ENCODE assay signal across 18 cellular contexts in genomic region chr5:179887802-179888201, GRCh38. TPM values are rescaled to one million over a fixed set of nuclear protein-coding genes. Genes with fewer than 3 reads are reported as not detected.
DNase-seq lines count a peak whose midpoint lies in the region; ATAC-seq and TF ChIP-seq lines count a peak whose summit lies in the region.
"Had no signal": no experiment of that assay in that cellular context is flagged by ENCODE, and none has a peak within 500 bp of the region (broad histone marks: within the 10 kb centered on the region; RNA-seq: fewer than 3 reads in every experiment).

No MANE protein-coding gene starts in this region.

- peaks cover 13% of the 10 kb centered on the region for H3K9me3 ChIP-seq in left ventricle myocardium inferior (replicated peaks)
- H3K9me3 ChIP-seq in right atrium auricular region = peaks cover 5 to 6% of the 10 kb centered on the region in 2 donors
- peaks cover 11% of the 10 kb centered on the region for H3K9me3 ChIP-seq in H9 (ENCODE audit: control insufficient read depth, low read depth, low read length)

- no peaks in the 10 kb centered on the region for H3K23me2 ChIP-seq in H9 (ENCODE audit: insufficient read length, low read depth, low read length, poor library complexity, severe bottlenecking)

- peak overlapping the region; percentile 21 for H3K4me3 Mint-ChIP-seq in endothelial cell (ENCODE audit: unreplicated experiment)
- H3K4me3 Mint-ChIP-seq in H9 = no peak overlapping the region
- no peak overlapping the region for H3K4me3 Mint-ChIP-seq in natural killer cell
- H3K4me3 Mint-ChIP-seq: CD14-positive monocyte; CD4-positive, alpha-beta memory T cell; GM23338; HFFc6 had no signal

- H3K4me1 Mint-ChIP-seq in endothelial cell (ENCODE audit: unreplicated experiment) (peaks cover 2% of the 10 kb centered on the region), H9 (no peaks in the 10 kb centered on the region), natural killer cell (peaks cover 0 to 6% of the 10 kb centered on the region in 2 donors)
- H3K4me1 Mint-ChIP-seq: CD14-positive monocyte; CD4-positive, alpha-beta memory T cell; GM23338 had no signal

- no peak overlapping the region for H3K18ac ChIP-seq in H9 (ENCODE audit: insufficient read length, low read depth, low read length)

- H2BK12ac ChIP-seq in H9 (ENCODE audit: insufficient read length, low read depth, low read length) = no peak overlapping the region

- H3K23ac ChIP-seq in H9 (ENCODE audit: insufficient read length, low read depth, low read length) = no peak overlapping the region

- H3K79me1 ChIP-seq in H9 (ENCODE audit: insufficient read depth, low read depth, low read length, poor library complexity, severe bottlenecking) = no peaks in the 10 kb centered on the region

- no peak overlapping the region for H4K8ac ChIP-seq in H9 (replicated peaks; ENCODE audit: insufficient read length, low read depth, low read length)

- no peak overlapping the region for H3K4me3 ChIP-seq in left ventricle myocardium inferior
- H3K4me3 ChIP-seq in right atrium auricular region = no peak overlapping the region
- H3K4me3 ChIP-seq: BLaER1, GM23338 had no signal

- no peak overlapping the region for H3K56ac ChIP-seq in H9 (ENCODE audit: insufficient read length, low read depth, low read length)

- H3K14ac ChIP-seq in H9 (ENCODE audit: insufficient read depth, low read length) = no peak overlapping the region

- H3K9me3 Mint-ChIP-seq in endothelial cell (ENCODE audit: unreplicated experiment) = peaks cover 15% of the 10 kb centered on the region
- peaks cover 18 to 22% of the 10 kb centered on the region in 2 experiments for H3K9me3 Mint-ChIP-seq in H9
- peaks cover 3 to 5% of the 10 kb centered on the region in 2 donors for H3K9me3 Mint-ChIP-seq in natural killer cell

- H3K27ac Mint-ChIP-seq in endothelial cell (ENCODE audit: unreplicated experiment) (no peak overlapping the region), H9 (no peak overlapping the region), natural killer cell (peak overlapping the region in 1 of 2 donors; percentile 35)
- H3K27ac Mint-ChIP-seq: CD14-positive monocyte, GM23338, HFFc6 had no signal

- H3K27ac ChIP-seq in left ventricle myocardium inferior (replicated peaks) (peak overlapping the region; percentile 23), right atrium auricular region (no peak overlapping the region), H9 (ENCODE audit: insufficient read length, low read depth, low read length) (no peak overlapping the region)
- H3K27ac ChIP-seq: BLaER1, HL-60 had no signal

- no peak overlapping the region for H2BK15ac ChIP-seq in H9 (ENCODE audit: low read depth, low read length)

- no CpG with 5 or more reads among the region's 6 CpGs for WGBS in H9 (ENCODE audit: extremely low coverage, insufficient read length, low lambda C conversion rate)

- no peak overlapping the region for H2BK120ac ChIP-seq in H9 (ENCODE audit: low read depth, low read length, poor library complexity, severe bottlenecking)

- H3K36me3 ChIP-seq in left ventricle myocardium inferior = peaks cover 95% of the 10 kb centered on the region
- peaks cover 86% of the 10 kb centered on the region for H3K36me3 ChIP-seq in right atrium auricular region

- no peak for TF ChIP-seq CTCF in left ventricle myocardium inferior (IDR thresholded peaks at IDR 0.05; ENCODE audit: borderline replicate concordance)
- no peak for TF ChIP-seq CTCF in right atrium auricular region (IDR thresholded peaks at IDR 0.05)
- TF ChIP-seq CTCF in endothelial cell (IDR thresholded peaks at IDR 0.05; ENCODE audit: unreplicated experiment) = no peak
- TF ChIP-seq CTCF in H9 (conservative IDR thresholded peaks at IDR 0.05) = no peak
- TF ChIP-seq CTCF in natural killer cell (IDR thresholded peaks at IDR 0.05) = no peak

- H3K4ac ChIP-seq in H9 (ENCODE audit: low read depth, low read length) = no peak overlapping the region

- H2BK5ac ChIP-seq in H9 (ENCODE audit: insufficient read length, low read length) = no peak overlapping the region

- H3T11ph ChIP-seq in H9 (ENCODE audit: low read length) = no peak overlapping the region

- no peak overlapping the region for H2AK5ac ChIP-seq in H9 (ENCODE audit: insufficient read length, low read length)

- no peak overlapping the region for H3K9ac ChIP-seq in H9 (ENCODE audit: extremely low read depth, insufficient read length, low read length)
- H3K9ac ChIP-seq: BLaER1 had no signal

- H3K4me1 ChIP-seq in left ventricle myocardium inferior (peaks cover 22% of the 10 kb centered on the region), right atrium auricular region (no peaks in the 10 kb centered on the region), H9 (ENCODE audit: insufficient read depth, low read length) (no peaks in the 10 kb centered on the region)
- H3K4me1 ChIP-seq: BLaER1 had no signal

- H3K27me3 Mint-ChIP-seq in endothelial cell (ENCODE audit: unreplicated experiment) = peaks cover 11% of the 10 kb centered on the region
- peaks cover 2% of the 10 kb centered on the region for H3K27me3 Mint-ChIP-seq in H9 (ENCODE audit: low read depth)
- no peaks in the 10 kb centered on the region for H3K27me3 Mint-ChIP-seq in natural killer cell (ENCODE audit: low read depth in 2 of 2)
- H3K27me3 Mint-ChIP-seq: CD4-positive, alpha-beta memory T cell had no signal

- H3K4me2 ChIP-seq in H9 (ENCODE audit: insufficient read depth, insufficient read length, low read length) = no peak overlapping the region
- H3K4me2 ChIP-seq: BLaER1, GM23338 had no signal

- no peak for ATAC-seq in natural killer cell
- ATAC-seq: GM23338, HCT116 had no signal

- H2BK20ac ChIP-seq in H9 (ENCODE audit: low read depth, low read length, poor library complexity, severe bottlenecking) = no peak overlapping the region

- no peak overlapping the region for H4K5ac ChIP-seq in H9 (ENCODE audit: insufficient read length, low read depth, low read length)

- H3K36me3 Mint-ChIP-seq in endothelial cell (ENCODE audit: low read depth, unreplicated experiment) (peaks cover 75% of the 10 kb centered on the region), H9 (ENCODE audit: insufficient read depth in 1 of 3, low read depth in 3 of 3) (peaks cover 50 to 82% (median 78%) of the 10 kb centered on the region in 3 experiments), natural killer cell (peaks cover 29% of the 10 kb centered on the region)

- H4K20me1 ChIP-seq in H9 (ENCODE audit: control insufficient read depth, insufficient read depth, insufficient read length) = no peaks in the 10 kb centered on the region

- no peak overlapping the region for H4K91ac ChIP-seq in H9 (ENCODE audit: insufficient read length, low read depth, low read length)

- intact Hi-C loops in left ventricle myocardium inferior (cut with micrococcal nuclease) = no loop called here
- intact Hi-C loops in posterior vena cava (cut with DNase I) = no loop called here
- intact Hi-C loops in natural killer cell (cut with micrococcal nuclease) = no loop called here

- DNase-seq in left ventricle myocardium inferior (no peak), right atrium auricular region (ENCODE audit: low spot score) (no peak), endothelial cell (ENCODE audit: low spot score) (no peak), posterior vena cava (ENCODE audit: low spot score) (peak; percentile 36), NCI-H1417 treated with DMSO at 0.1 percent for 48 hours (lab: John Stamatoyannopoulos, UW) (no peak), NCI-H2171 (lab: John Stamatoyannopoulos, UW) (no peak), H9 (no peak), natural killer cell (no peak)
- DNase-seq: 8988T; CD4-positive, alpha-beta memory T cell; DMS79 treated with DMSO at 0.1 percent for 48 hours; GF-D8; HFFc6 had no signal

- no peak overlapping the region for H2AFZ ChIP-seq in H9 (ENCODE audit: low read length)
- H2AFZ ChIP-seq: GM23338 had no signal

- H3K79me2 ChIP-seq in H9 (ENCODE audit: insufficient read depth, low read length) = no peaks in the 10 kb centered on the region

- H3K27me3 ChIP-seq in left ventricle myocardium inferior (ENCODE audit: low read depth) = no peaks in the 10 kb centered on the region
- no peaks in the 10 kb centered on the region for H3K27me3 ChIP-seq in right atrium auricular region
- no peaks in the 10 kb centered on the region for H3K27me3 ChIP-seq in H9 (ENCODE audit: insufficient read depth, low read length)
- H3K27me3 ChIP-seq: BLaER1 had no signal

RNA-seq across cellular contexts. Expression of gene TBC1D9B, which starts 19.9 kb away (rescaled TPM):
- 31.1 TPM for total RNA-seq in left ventricle myocardium inferior
- total RNA-seq in right atrium auricular region = 10 to 100 TPM; 33.5 to 57.7 TPM
- total RNA-seq in endothelial cell (ENCODE audit: unreplicated experiment) = 138 TPM
- 10 to 100 TPM; 85.0 to 90.5 TPM for total RNA-seq in posterior vena cava
- 57.0 and 62.1 TPM in 2 replicates for total RNA-seq in H9 (2021)
- total RNA-seq in natural killer cell = 100 to 1,000 TPM; 102 to 115 (median 113) TPM

RNA-seq across cellular contexts. Expression of gene MRNIP, which starts 29.2 kb away (rescaled TPM):
- total RNA-seq in left ventricle myocardium inferior (13.1 TPM), right atrium auricular region (10 to 100 TPM; 12.5 to 20.3 TPM), endothelial cell (ENCODE audit: unreplicated experiment) (38.5 TPM), posterior vena cava (10 to 100 TPM; 17.3 to 20.1 TPM), H9 (2021) (30.4 and 31.1 TPM in 2 replicates), natural killer cell (10 to 100 TPM; 19.7 to 40.2 (median 25.4) TPM)
